Comparison of ENCODE assay signal across 25 cellular contexts in genomic region chr11:84471501-84471900, GRCh38.
"Had no signal": no experiment of that assay in that cellular context is flagged by ENCODE, and none has a peak within 500 bp of the region (broad histone marks: within the 10 kb centered on the region; RNA-seq: fewer than 3 reads in every experiment).

No MANE protein-coding gene starts in this region.

- H3K9me3 ChIP-seq: gastroesophageal sphincter, heart left ventricle, neutrophil, pancreas, tibial artery had no signal

- H3K27ac ChIP-seq: gastroesophageal sphincter, heart left ventricle, neutrophil, pancreas, skin epidermis, tibial artery had no signal

- FAIRE-seq: islet of Langerhans, pancreas, TTC549 had no signal

- H3K27me3 ChIP-seq: gastroesophageal sphincter, heart left ventricle, neutrophil, pancreas, tibial artery had no signal

- DNase-seq: activated CD4-positive, alpha-beta T cell treated with anti-CD3 and anti-CD28 coated beads for 36 hours; activated CD4-positive, alpha-beta T cell treated with anti-CD3 and anti-CD28 coated beads, Interleukin-2, amount 50 U/mL, for 48 hours; activated effector memory CD4-positive, alpha-beta T cell treated with Interleukin-2 at 50 U/mL for 16 hours; activated naive CD4-positive, alpha-beta T cell treated with anti-CD3 and anti-CD28 coated beads for 36 hours; activated naive CD8-positive, alpha-beta T cell treated with anti-CD3 and anti-CD28 coated beads, Interleukin-2, amount 10 ng/mL, durations not matched to agents 7 days and 5 days; activated T-cell treated with anti-CD3 and anti-CD28 coated beads, Interleukin-2, amount 50 U/mL, for 72 hours; cortex of kidney; endodermal cell; heart left ventricle; left ventricle myocardium superior; mammary epithelial cell; midbrain; natural killer cell; pancreas; right cardiac atrium; stimulated activated CD4-positive, alpha-beta T cell treated with anti-CD3 and anti-CD28 coated beads, Interleukin-2, amount 100 ng/mL, for 24 hours; stimulated activated naive CD8-positive, alpha-beta T cell treated with anti-CD3 and anti-CD28 coated beads, Interleukin-15, amount 100 ng/mL, for 72 hours; T-helper 1 cell; tibial artery had no signal

- H3K4me3 ChIP-seq: gastroesophageal sphincter, heart left ventricle, pancreas, skin epidermis, tibial artery had no signal

- ATAC-seq: activated CD4-positive, alpha-beta T cell treated with anti-CD3 and anti-CD28 coated beads for 36 hours; activated T-cell treated with anti-CD3 and anti-CD28 coated beads, Interleukin-2, amount 50 U/mL, for 72 hours; gastroesophageal sphincter; heart left ventricle; left ventricle myocardium superior; natural killer cell; pancreas; right cardiac atrium; stimulated activated effector memory CD8-positive, alpha-beta T cell treated with anti-CD3 and anti-CD28 coated beads, Interleukin-12 subunit alpha, Interleukin-12 subunit beta, amount 100 ng/mL, for 72 hours; stimulated activated naive CD8-positive, alpha-beta T cell treated with anti-CD3 and anti-CD28 coated beads, Interleukin-15, amount 100 ng/mL, for 72 hours had no signal

- H3K36me3 ChIP-seq: gastroesophageal sphincter, heart left ventricle, neutrophil, pancreas, tibial artery had no signal

- H3K4me1 ChIP-seq: gastroesophageal sphincter, heart left ventricle, pancreas, tibial artery had no signal
